In the genomic region with DNA sequence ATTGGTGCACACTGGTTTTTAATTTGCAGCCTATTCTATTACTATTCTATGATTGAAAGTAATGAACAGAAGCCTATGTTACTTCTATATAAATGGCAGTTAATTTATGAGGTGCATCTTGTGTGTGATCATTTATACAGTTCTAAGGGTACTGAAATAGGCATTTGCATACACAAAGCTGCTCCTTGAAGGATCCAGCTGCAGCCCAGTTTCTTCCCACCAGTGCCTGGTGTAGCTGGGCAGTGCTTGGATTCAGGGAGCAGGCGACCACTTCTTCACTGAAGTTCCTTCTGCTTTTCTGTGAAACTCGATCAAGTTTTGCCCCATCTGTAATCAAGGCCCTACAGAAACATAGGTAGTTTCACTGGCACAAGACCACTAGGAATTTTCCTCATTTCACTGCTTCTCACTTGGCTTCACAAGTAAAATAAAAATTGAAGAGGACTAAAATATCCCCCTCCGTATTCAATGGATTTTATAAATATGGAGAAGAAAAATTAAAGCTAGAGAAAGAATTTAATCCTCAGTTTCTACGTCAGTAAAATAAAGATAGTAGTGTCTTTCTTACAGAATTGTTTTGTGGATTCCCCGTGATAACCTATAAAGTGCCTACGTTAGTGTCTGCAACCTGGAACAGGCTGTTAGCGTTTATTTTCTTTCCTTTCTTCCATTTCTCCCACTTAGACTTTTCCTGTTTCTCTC, we compare ENCODE assay signal across 9 cellular contexts. TPM values are rescaled to one million over a fixed set of nuclear protein-coding genes. Genes with fewer than 3 reads are reported as not detected.
DNase-seq lines count a peak whose midpoint lies in the region; ATAC-seq and TF ChIP-seq lines count a peak whose summit lies in the region.
"Had no signal": no experiment of that assay in that cellular context is flagged by ENCODE, and none has a peak within 500 bp of the region (broad histone marks: within the 10 kb centered on the region; RNA-seq: fewer than 3 reads in every experiment).

No MANE protein-coding gene starts in this region.

- ATAC-seq in HCT116, result no peak
- ATAC-seq in GM18909 (IDR thresholded peaks at IDR 0.05; ENCODE audit: poor library complexity, unreplicated experiment), result no peak
- no peak for ATAC-seq in HG03139 (IDR thresholded peaks at IDR 0.05; ENCODE audit: unreplicated experiment)

- H3K9me2 ChIP-seq in HCT116 (ENCODE audit: insufficient read depth), result no peaks in the 10 kb centered on the region

- CTCF ChIA-PET in HCT116 (lab: Charles Lee), result interaction anchor here (0.7 to 2.9 kb wide), 4 partner anchors 29 to 231 kb away, joined by 3 to 10 read pairs (median 4); no protein-coding TSS in a partner anchor

- no peak overlapping the region for H3K27ac ChIP-seq in HCT116 (ENCODE audit: low read depth, low read length)
- peak overlapping the region; percentile 84 for H3K27ac ChIP-seq in SK-N-MC
- H3K27ac ChIP-seq in esophagus (ENCODE audit: low read depth in 2 of 2, low read length in 1 of 2), result peak overlapping the region; percentile 41 to 54
- peak overlapping the region; percentile 18 for H3K27ac ChIP-seq in rectal smooth muscle tissue (ENCODE audit: low read depth, low read length)

- DNase-seq in HCT116 (ENCODE audit: low read depth, low spot score), result no peak
- no peak for DNase-seq in SK-N-MC (ENCODE audit: low read depth, low spot score)
- no peak for DNase-seq in activated effector memory CD4-positive, alpha-beta T cell treated with Interleukin-2 at 50 U/mL for 16 hours
- DNase-seq in hippocampal formation (lab: John Stamatoyannopoulos, UW), result no peak
- DNase-seq: NCI-H446 had no signal

- H3K4me3 ChIP-seq in HCT116 (replicated peaks in 1 of 2; ENCODE audit: low read depth in 1 of 2, low read length in 2 of 2) (peak overlapping the region; percentile 4 to 40; a peak in 3 of 4 replicates), SK-N-MC (peak overlapping the region; percentile 65), esophagus (ENCODE audit: low read depth in 1 of 2, low read length in 2 of 2) (no peak overlapping the region), rectal smooth muscle tissue (ENCODE audit: low read length) (no peak overlapping the region)

- intact Hi-C loops in HCT116 (cut with micrococcal nuclease), result loop anchor here (5.0 kb wide), 1 partner anchor 233 kb away; a partner anchor contains a TSS

- H3K4me1 ChIP-seq in HCT116 (ENCODE audit: control insufficient read depth in 1 of 2, insufficient read depth in 2 of 2, low read length in 2 of 2) (peaks cover 23 to 33% of the 10 kb centered on the region in 2 experiments), esophagus (ENCODE audit: control insufficient read depth in 2 of 2, insufficient read depth in 2 of 2, low read length in 1 of 2) (peaks cover 2 to 3% of the 10 kb centered on the region in 2 donors), rectal smooth muscle tissue (ENCODE audit: control insufficient read depth, insufficient read depth, low read length) (no peaks in the 10 kb centered on the region)

- 49 to 56% methylated on average over 7 of the region's 7 CpGs for WGBS in esophagus, 2 donors

- H3K9ac ChIP-seq in HCT116 (ENCODE audit: low read length) (peak overlapping the region; percentile 39), SK-N-MC (ENCODE audit: insufficient read length) (peak overlapping the region; percentile 28), rectal smooth muscle tissue (ENCODE audit: low read length) (no peak overlapping the region)

- RAD21 ChIA-PET in HCT116 (lab: Charles Lee; ENCODE audit: low non-redundant PET in 1 of 2, low total read pairs in 2 of 2, uncharacterized antibody in 2 of 2, unreplicated experiment in 2 of 2), result no interaction called here

- no peaks in the 10 kb centered on the region for H3K9me3 ChIP-seq in HCT116 (ENCODE audit: control insufficient read depth in 1 of 2, insufficient read depth in 1 of 2, low read depth in 1 of 2, low read length in 2 of 2)
- H3K9me3 ChIP-seq in SK-N-MC (ENCODE audit: low read depth, low read length), result no peaks in the 10 kb centered on the region
- H3K9me3 ChIP-seq in esophagus (ENCODE audit: control insufficient read depth in 2 of 2, insufficient read depth in 1 of 2, low read depth in 1 of 2, low read length in 1 of 2), result no peaks in the 10 kb centered on the region

- POLR2A ChIA-PET in HCT116 (lab: Charles Lee), result interaction anchor here (0.5 to 1.6 kb wide), 4 partner anchors 9 to 233 kb away, joined by 3 read pairs; a partner anchor contains a TSS

- peaks cover 19% of the 10 kb centered on the region for H3K79me2 ChIP-seq in HCT116 (ENCODE audit: insufficient read depth, low read length)

- H3K36me3 ChIP-seq in HCT116 (ENCODE audit: control insufficient read depth in 1 of 2, insufficient read depth in 2 of 2, low read length in 2 of 2) (no peaks in the 10 kb centered on the region; a peak in 2 of 4 replicates), SK-N-MC (ENCODE audit: insufficient read depth, low read length) (peaks cover 10% of the 10 kb centered on the region; the same call in 1 of the 2 replicates), esophagus (ENCODE audit: control insufficient read depth in 2 of 2, insufficient read depth in 2 of 2, low read length in 1 of 2) (peaks cover 0 to 3% of the 10 kb centered on the region in 2 donors), rectal smooth muscle tissue (ENCODE audit: control insufficient read depth, insufficient read depth, low read length) (no peaks in the 10 kb centered on the region)

- peak overlapping the region; percentile 72 for H3K4me2 ChIP-seq in HCT116 (ENCODE audit: low read length)

- TF ChIP-seq CTCF in HCT116 (IDR thresholded peaks at IDR 0.05 in 2 of 3, conservative IDR thresholded peaks at IDR 0.05 in 1 of 3; ENCODE audit: borderline replicate concordance in 1 of 3, insufficient read depth in 1 of 3, low read depth in 2 of 3, low read length in 2 of 3), result no peak

- H4K20me1 ChIP-seq in HCT116 (ENCODE audit: insufficient read depth), result no peaks in the 10 kb centered on the region

- TF ChIP-seq RAD21 in HCT116 (IDR thresholded peaks at IDR 0.05; ENCODE audit: low read depth), result no peak

- H3K27me3 ChIP-seq in HCT116 (ENCODE audit: insufficient read depth, low read length) (no peaks in the 10 kb centered on the region), esophagus (ENCODE audit: control insufficient read depth in 1 of 2, insufficient read depth in 2 of 2, low read length in 2 of 2) (no peaks in the 10 kb centered on the region), rectal smooth muscle tissue (ENCODE audit: control insufficient read depth, insufficient read depth, low read length) (no peaks in the 10 kb centered on the region)

- no TSS peak for BruUV-seq in HCT116 (replicated peaks; lab: Mats Ljungman, UMichigan)

- TF ChIP-seq POLR2A in HCT116 (IDR thresholded peaks at IDR 0.05; ENCODE audit: borderline replicate concordance, extremely low read depth, insufficient read depth, insufficient read length), result no peak

- H2AFZ ChIP-seq in HCT116 (ENCODE audit: low read depth, low read length, poor library complexity, severe bottlenecking), result peak overlapping the region; percentile 90

TF ChIP-seq in HCT116, 20 proteins besides CTCF, POLR2A, EP300 and RAD21:
- TF ChIP-seq CEBPB (IDR thresholded peaks at IDR 0.05; ENCODE audit: low read depth) (peak; percentile 1; the same call in 1 of the 2 replicates), EZH2 (IDR thresholded peaks at IDR 0.05) (no peak)

RNA-seq across cellular contexts. Expression of a gene that starts 1.7 kb away (rescaled TPM):
- 10.7 TPM for total RNA-seq in HCT116 (2021; ENCODE audit: unreplicated experiment)
- 9.2 and 9.7 TPM in 2 replicates for polyA plus RNA-seq in HCT116 (2012)
- polyA plus RNA-seq in esophagus, result 10 to 100 TPM in 1 of 2 donors, 1 to 10 TPM in 1; 6.2 to 10.9 TPM

Comparison
In these comparisons a context has a peak if more than half of its experiments do, and no peak if none do; other contexts are left out.
1. H3K4me3 ChIP-seq: peak in HCT116 (2 of 2) and SK-N-MC (single experiment); none in esophagus (0 of 2) and rectal smooth muscle tissue (single experiment).